15 cellular contexts compared by ENCODE assay signal in the genomic region with DNA sequence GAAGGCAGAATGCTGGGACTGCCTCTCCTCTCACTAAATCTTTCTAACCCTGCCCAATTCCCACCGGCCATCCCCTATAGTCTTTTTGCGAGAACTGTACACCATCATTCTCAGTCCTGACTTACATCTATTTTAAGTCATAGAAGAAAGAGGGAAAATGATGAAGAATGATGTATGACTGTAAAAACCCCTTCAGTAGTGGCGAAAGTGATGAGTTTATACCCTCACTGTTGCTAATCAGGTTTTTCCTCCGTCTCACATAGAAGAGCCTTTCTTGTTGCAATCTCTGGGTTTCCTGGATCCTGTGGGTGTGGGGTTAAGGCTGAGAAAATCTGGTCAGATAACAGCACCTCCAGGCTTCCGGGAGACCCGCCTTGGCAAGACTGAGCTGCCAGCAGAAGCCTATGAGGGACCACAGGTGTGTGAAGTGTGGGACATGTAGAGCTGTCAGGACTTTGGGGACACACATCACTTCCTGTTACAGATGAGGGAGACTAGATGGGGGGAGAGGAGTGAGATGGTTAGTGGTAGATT.
DNase-seq lines count a peak whose midpoint lies in the region; ATAC-seq and TF ChIP-seq lines count a peak whose summit lies in the region.
"Had no signal": no experiment of that assay in that cellular context is flagged by ENCODE, and none has a peak within 500 bp of the region (broad histone marks: within the 10 kb centered on the region; RNA-seq: fewer than 3 reads in every experiment).

No MANE protein-coding gene starts in this region.

- H3K4me3 ChIP-seq in psoas muscle = no peak overlapping the region
- H3K4me3 ChIP-seq: coronary artery had no signal

- POLR2A ChIA-PET in activated naive CD8-positive, alpha-beta T cell treated with anti-CD3 and anti-CD28 coated beads, Interleukin-2, amount 10 ng/mL, durations not matched to agents 7 days and 5 days (lab: Charles Lee) = no interaction called here

- no peaks in the 10 kb centered on the region for H3K36me3 ChIP-seq in psoas muscle (ENCODE audit: insufficient read depth in 1 of 2, low read depth in 1 of 2)

- peaks cover 3% of the 10 kb centered on the region for H3K4me1 Mint-ChIP-seq in activated naive CD8-positive, alpha-beta T cell (ENCODE audit: low read depth)
- H3K4me1 Mint-ChIP-seq in activated naive CD8-positive, alpha-beta T cell treated with anti-CD3 and anti-CD28 coated beads for 36 hours = peaks cover 2% of the 10 kb centered on the region
- H3K4me1 Mint-ChIP-seq in activated naive CD8-positive, alpha-beta T cell treated with anti-CD3 and anti-CD28 coated beads, Interleukin-2, amount 10 ng/mL, durations not matched to agents 7 days and 5 days = peaks cover 3% of the 10 kb centered on the region
- H3K4me1 Mint-ChIP-seq: memory B cell had no signal

- no peaks in the 10 kb centered on the region for H3K36me3 Mint-ChIP-seq in activated naive CD8-positive, alpha-beta T cell
- no peaks in the 10 kb centered on the region for H3K36me3 Mint-ChIP-seq in activated naive CD8-positive, alpha-beta T cell treated with anti-CD3 and anti-CD28 coated beads for 36 hours
- no peaks in the 10 kb centered on the region for H3K36me3 Mint-ChIP-seq in activated naive CD8-positive, alpha-beta T cell treated with anti-CD3 and anti-CD28 coated beads, Interleukin-2, amount 10 ng/mL, durations not matched to agents 7 days and 5 days

- H3K9me3 ChIP-seq in psoas muscle = no peaks in the 10 kb centered on the region

- ATAC-seq in GM21529 (IDR thresholded peaks at IDR 0.05; ENCODE audit: unreplicated experiment) (peak; percentile 55), psoas muscle (no peak), HG03108 (IDR thresholded peaks at IDR 0.05; ENCODE audit: unreplicated experiment) (no peak)
- peak; percentile 36 for ATAC-seq in activated naive CD8-positive, alpha-beta T cell treated with anti-CD3 and anti-CD28 coated beads, Interleukin-2, amount 10 ng/mL, durations not matched to agents 7 days and 5 days (ENCODE audit: low read depth)
- ATAC-seq in stimulated activated naive CD8-positive, alpha-beta T cell treated with anti-CD3 and anti-CD28 coated beads, Interleukin-15, Interleukin-2, amounts not matched to agents 100 U/mL and 50 U/mL, for 24 hours = peak; percentile 64

- 87 to 94% (median 91%) methylated on average over 6 of the region's 6 CpGs for WGBS in psoas muscle, 3 donors

- H3K27ac Mint-ChIP-seq in activated naive CD8-positive, alpha-beta T cell = peak overlapping the region; percentile 66
- H3K27ac Mint-ChIP-seq in activated naive CD8-positive, alpha-beta T cell treated with anti-CD3 and anti-CD28 coated beads for 36 hours = no peak overlapping the region
- no peak overlapping the region for H3K27ac Mint-ChIP-seq in activated naive CD8-positive, alpha-beta T cell treated with anti-CD3 and anti-CD28 coated beads, Interleukin-2, amount 10 ng/mL, durations not matched to agents 7 days and 5 days
- H3K27ac Mint-ChIP-seq: memory B cell had no signal

- no peak for DNase-seq in activated naive CD8-positive, alpha-beta T cell treated with anti-CD3 and anti-CD28 coated beads for 36 hours
- no peak for DNase-seq in activated naive CD8-positive, alpha-beta T cell treated with anti-CD3 and anti-CD28 coated beads, Interleukin-2, amount 10 ng/mL, durations not matched to agents 7 days and 5 days
- peak; percentile 6 for DNase-seq in stimulated activated naive CD8-positive, alpha-beta T cell treated with anti-CD3 and anti-CD28 coated beads, Interleukin-15, Interleukin-2, amounts not matched to agents 100 U/mL and 50 U/mL, for 24 hours
- DNase-seq in psoas muscle (no peak), amygdala (lab: John Stamatoyannopoulos, UW) (no peak)
- DNase-seq: activated CD4-positive, alpha-beta T cell treated with anti-CD3 and anti-CD28 coated beads for 4 hours; NCI-H146; NCI-H524; stimulated activated naive CD4-positive, alpha-beta T cell treated with Interleukin-2 at 50 U/mL for 16 hours had no signal

- no peak overlapping the region for H3K27ac ChIP-seq in psoas muscle
- H3K27ac ChIP-seq: coronary artery had no signal

- no peaks in the 10 kb centered on the region for H3K9me3 Mint-ChIP-seq in activated naive CD8-positive, alpha-beta T cell (ENCODE audit: low read depth)
- H3K9me3 Mint-ChIP-seq in activated naive CD8-positive, alpha-beta T cell treated with anti-CD3 and anti-CD28 coated beads for 36 hours = no peaks in the 10 kb centered on the region
- H3K9me3 Mint-ChIP-seq in activated naive CD8-positive, alpha-beta T cell treated with anti-CD3 and anti-CD28 coated beads, Interleukin-2, amount 10 ng/mL, durations not matched to agents 7 days and 5 days = peaks cover 2% of the 10 kb centered on the region
- H3K9me3 Mint-ChIP-seq: IgD-negative memory B cell, memory B cell had no signal

- no peaks in the 10 kb centered on the region for H3K27me3 ChIP-seq in psoas muscle (ENCODE audit: insufficient read depth in 3 of 3, low read length in 2 of 3)

- no peak for TF ChIP-seq CTCF in psoas muscle (IDR thresholded peaks at IDR 0.05)

- intact Hi-C loops in psoas muscle (cut with DNase I) = no loop called here

- no peak overlapping the region for H3K4me3 Mint-ChIP-seq in activated naive CD8-positive, alpha-beta T cell
- no peak overlapping the region for H3K4me3 Mint-ChIP-seq in activated naive CD8-positive, alpha-beta T cell treated with anti-CD3 and anti-CD28 coated beads for 36 hours
- no peak overlapping the region for H3K4me3 Mint-ChIP-seq in activated naive CD8-positive, alpha-beta T cell treated with anti-CD3 and anti-CD28 coated beads, Interleukin-2, amount 10 ng/mL, durations not matched to agents 7 days and 5 days
- H3K4me3 Mint-ChIP-seq: memory B cell had no signal

- H3K4me1 ChIP-seq in psoas muscle = no peaks in the 10 kb centered on the region

- no peaks in the 10 kb centered on the region for H3K27me3 Mint-ChIP-seq in activated naive CD8-positive, alpha-beta T cell
- H3K27me3 Mint-ChIP-seq in activated naive CD8-positive, alpha-beta T cell treated with anti-CD3 and anti-CD28 coated beads for 36 hours = no peaks in the 10 kb centered on the region
- no peaks in the 10 kb centered on the region for H3K27me3 Mint-ChIP-seq in activated naive CD8-positive, alpha-beta T cell treated with anti-CD3 and anti-CD28 coated beads, Interleukin-2, amount 10 ng/mL, durations not matched to agents 7 days and 5 days
- H3K27me3 Mint-ChIP-seq: IgD-negative memory B cell, memory B cell had no signal

Comparison
In these comparisons a context has a peak if more than half of its experiments do, and no peak if none do; other contexts are left out.
1. ATAC-seq: peak in GM21529 (single experiment), activated naive CD8-positive, alpha-beta T cell treated with anti-CD3 and anti-CD28 coated beads, Interleukin-2, amount 10 ng/mL, durations not matched to agents 7 days and 5 days (single experiment) and stimulated activated naive CD8-positive, alpha-beta T cell treated with anti-CD3 and anti-CD28 coated beads, Interleukin-15, Interleukin-2, amounts not matched to agents 100 U/mL and 50 U/mL, for 24 hours (single experiment); none in psoas muscle (0 of 4) and HG03108 (single experiment).